ENCODE assay signal across 13 cellular contexts in genomic region chr2:47313141-47313691, GRCh38. TPM values are rescaled to one million over a fixed set of nuclear protein-coding genes. Genes with fewer than 3 reads are reported as not detected.
DNase-seq lines count a peak whose midpoint lies in the region; ATAC-seq, FAIRE-seq and TF ChIP-seq lines count a peak whose summit lies in the region.
"Had no signal": no experiment of that assay in that cellular context is flagged by ENCODE, and none has a peak within 500 bp of the region (broad histone marks: within the 10 kb centered on the region; RNA-seq: fewer than 3 reads in every experiment).

No MANE protein-coding gene starts in this region.

- no peak overlapping the region for H2AK5ac ChIP-seq in neuronal stem cell (ENCODE audit: low read depth, low read length)

- peak overlapping the region; percentile 40 for H3K4me2 ChIP-seq in A549
- H3K4me2 ChIP-seq in neuronal stem cell (ENCODE audit: insufficient read depth, low read length, poor library complexity, severe bottlenecking) = no peak overlapping the region

- H3K27me3 Mint-ChIP-seq in T-cell = peaks cover 0 to 4% of the 10 kb centered on the region in 2 donors

- TF ChIP-seq CTCF in A549 (IDR thresholded peaks at IDR 0.05) = no peak
- TF ChIP-seq CTCF in body of pancreas (IDR thresholded peaks at IDR 0.05) = no peak
- no peak for TF ChIP-seq CTCF in lower lobe of right lung (IDR thresholded peaks at IDR 0.05)
- TF ChIP-seq CTCF in coronary artery (IDR thresholded peaks at IDR 0.05) = no peak

- peak; percentile 43 to 48; a peak in 4 of 5 replicates for TF ChIP-seq RAD21 in A549 (conservative IDR thresholded peaks at IDR 0.05 in 1 of 2, IDR thresholded peaks at IDR 0.05 in 1 of 2)

- no peak overlapping the region for H2BK15ac ChIP-seq in neuronal stem cell (ENCODE audit: low read length)

- no peaks in the 10 kb centered on the region for H3K36me3 ChIP-seq in body of pancreas (replicated peaks in 1 of 2; ENCODE audit: insufficient read depth in 1 of 2, low read depth in 2 of 2)
- no peaks in the 10 kb centered on the region for H3K36me3 ChIP-seq in lower lobe of right lung
- H3K36me3 ChIP-seq in neuronal stem cell (replicated peaks in 1 of 2; ENCODE audit: control insufficient read depth in 2 of 2, insufficient read depth in 2 of 2, low read length in 2 of 2) = no peaks in the 10 kb centered on the region

- H3K23ac ChIP-seq in neuronal stem cell (ENCODE audit: low read depth, low read length, poor library complexity) = no peak overlapping the region

- H3K14ac ChIP-seq in neuronal stem cell (ENCODE audit: low read length) = no peak overlapping the region

- peak; percentile 76 to 78 for DNase-seq in A549 (ENCODE audit: low read depth in 1 of 2, low spot score in 1 of 2)
- peak; percentile 45 for DNase-seq in HuH-7.5 (ENCODE audit: low spot score)
- peak in 3 of 4 donors; percentile 36 to 60 (median 43) for DNase-seq in body of pancreas
- DNase-seq in lower lobe of right lung = peak; percentile 35
- no peak for DNase-seq in T-cell
- no peak for DNase-seq in T-helper 1 cell
- DNase-seq in coronary artery (ENCODE audit: low spot score) = no peak
- DNase-seq in neuronal stem cell (ENCODE audit: low spot score) = no peak
- DNase-seq: activated CD4-positive, alpha-beta T cell treated with anti-CD3 and anti-CD28 coated beads for 48 hours; activated naive CD4-positive, alpha-beta T cell treated with anti-CD3 and anti-CD28 coated beads for 36 hours; NCI-H187 treated with DMSO at 0.1 percent for 48 hours; Right ventricle myocardium superior had no signal

- H3K27ac ChIP-seq in A549 (peak overlapping the region; percentile 78 to 83), body of pancreas (peak overlapping the region in 2 of 4 donors; percentile 2 to 76), lower lobe of right lung (no peak overlapping the region), coronary artery (no peak overlapping the region), neuronal stem cell (replicated peaks; ENCODE audit: low read length) (no peak overlapping the region)

- no peaks in the 10 kb centered on the region for H3K36me3 Mint-ChIP-seq in T-cell

- H3K9me3 Mint-ChIP-seq in T-cell = no peaks in the 10 kb centered on the region
- H3K9me3 Mint-ChIP-seq: activated naive CD4-positive, alpha-beta T cell treated with anti-CD3 and anti-CD28 coated beads for 36 hours; neural crest cell had no signal

- WGBS in A549 (ENCODE audit: missing lambda C conversion rate) = 11% methylated on average over 6 of the region's 6 CpGs
- 38 to 47% methylated on average over 6 of the region's 6 CpGs for WGBS in body of pancreas, 2 donors
- no CpG with 5 or more reads among the region's 6 CpGs for WGBS in neuronal stem cell (ENCODE audit: extremely low coverage in 2 of 2, insufficient read length in 2 of 2, insufficient replicate concordance in 1 of 2), 2 donors

- no peak overlapping the region for H3K27ac Mint-ChIP-seq in T-cell
- H3K27ac Mint-ChIP-seq: activated naive CD4-positive, alpha-beta T cell treated with anti-CD3 and anti-CD28 coated beads for 36 hours had no signal

- TF ChIP-seq EP300 in A549 (IDR thresholded peaks at IDR 0.05) = no peak

- H3K9me3 ChIP-seq in A549 (no peaks in the 10 kb centered on the region), body of pancreas (no peaks in the 10 kb centered on the region), lower lobe of right lung (no peaks in the 10 kb centered on the region), neuronal stem cell (replicated peaks in 1 of 2; ENCODE audit: control insufficient read depth in 2 of 2, insufficient read depth in 1 of 2, low read depth in 1 of 2, low read length in 2 of 2) (no peaks in the 10 kb centered on the region)

- intact Hi-C loops in body of pancreas (cut with DNase I) = no loop called here
- intact Hi-C loops in lower lobe of right lung (cut with DNase I) = no loop called here

- CTCF ChIA-PET in A549 (lab: Yijun Ruan, JAX) (interaction anchor here (0.6 to 9.8 kb wide), 14 partner anchors 8 to 299 kb away, joined by 3 to 113 read pairs (median 4); no protein-coding TSS in a partner anchor), T-cell (lab: Charles Lee) (interaction anchor here in 1 of 2 donors (0.5 kb wide), 1 partner anchor 10 kb away, joined by 3 read pairs; no protein-coding TSS in a partner anchor)

- POLR2A ChIA-PET in A549 (lab: Yijun Ruan, JAX) = interaction anchor here (1.0 to 1.1 kb wide), 2 partner anchors 139 to 143 kb away, joined by 3 to 5 read pairs; no protein-coding TSS in a partner anchor
- POLR2A ChIA-PET in T-cell (lab: Charles Lee) = no interaction called here

- H3K4me3 ChIP-seq in A549 (no peak overlapping the region), body of pancreas (no peak overlapping the region), lower lobe of right lung (no peak overlapping the region), coronary artery (no peak overlapping the region), neuronal stem cell (ENCODE audit: low read length in 2 of 2) (no peak overlapping the region)

- H3K18ac ChIP-seq in neuronal stem cell (ENCODE audit: low read length) = no peak overlapping the region

- no peak overlapping the region for H3K4me3 Mint-ChIP-seq in T-cell
- H3K4me3 Mint-ChIP-seq: activated naive CD4-positive, alpha-beta T cell treated with anti-CD3 and anti-CD28 coated beads for 36 hours; neural crest cell had no signal

- no peaks in the 10 kb centered on the region for H3K79me1 ChIP-seq in neuronal stem cell (ENCODE audit: low read depth, low read length)

- peaks cover 0 to 10% (median 0%) of the 10 kb centered on the region in 3 donors for H3K4me1 Mint-ChIP-seq in T-cell

- H4K91ac ChIP-seq in neuronal stem cell (ENCODE audit: low read depth, low read length, poor library complexity) = no peak overlapping the region

- H3K4me1 ChIP-seq in A549 (peaks cover 52% of the 10 kb centered on the region), body of pancreas (peaks cover 27% of the 10 kb centered on the region), lower lobe of right lung (peaks cover 18% of the 10 kb centered on the region), neuronal stem cell (ENCODE audit: control insufficient read depth in 2 of 2, insufficient read depth in 1 of 2, low read depth in 1 of 2, low read length in 2 of 2) (peaks cover 20% of the 10 kb centered on the region in 2 donors)

- no peaks in the 10 kb centered on the region for H3K27me3 ChIP-seq in body of pancreas
- no peaks in the 10 kb centered on the region for H3K27me3 ChIP-seq in lower lobe of right lung (ENCODE audit: low read depth)
- H3K27me3 ChIP-seq in neuronal stem cell (ENCODE audit: control insufficient read depth in 3 of 3, insufficient read depth in 3 of 3, low read depth in 1 of 3, low read length in 3 of 3) = no peaks in the 10 kb centered on the region

- no peak overlapping the region for H2BK12ac ChIP-seq in neuronal stem cell (ENCODE audit: low read length)

- H3K9ac ChIP-seq in neuronal stem cell (ENCODE audit: low read depth, low read length, poor library complexity) = no peak overlapping the region

- TF ChIP-seq POLR2A in A549 (IDR thresholded peaks at IDR 0.05; ENCODE audit: low read length) = no peak
- no peak for TF ChIP-seq POLR2A in body of pancreas (IDR thresholded peaks at IDR 0.05)

- no peak overlapping the region for H2AFZ ChIP-seq in neuronal stem cell (ENCODE audit: low read length)

- no peak for FAIRE-seq in A549 (lab: Jason Lieb, UNC)

- no peak overlapping the region for H2BK5ac ChIP-seq in neuronal stem cell (ENCODE audit: low read length)

- no peak overlapping the region for H2BK120ac ChIP-seq in neuronal stem cell (ENCODE audit: low read depth, low read length)

- no peak overlapping the region for H3K4ac ChIP-seq in neuronal stem cell (ENCODE audit: low read length)

- ATAC-seq in A549 (peak; percentile 57), body of pancreas (no peak), lower lobe of right lung (peak; percentile 67 to 83), T-cell (replicated peaks in 1 of 4) (no peak)

- H4K8ac ChIP-seq in neuronal stem cell (ENCODE audit: low read depth, low read length) = no peak overlapping the region

TF ChIP-seq in A549, 52 proteins besides CTCF, POLR2A, EP300 and RAD21:
- TF ChIP-seq EHF (CRISPR knock-in tag; IDR thresholded peaks at IDR 0.05) = no peak
- TF ChIP-seq E2F6 (IDR thresholded peaks at IDR 0.05; ENCODE audit: borderline replicate concordance, low read depth) = no peak
- TF ChIP-seq JUNB (IDR thresholded peaks at IDR 0.05) = peak; percentile 47
- no peak for TF ChIP-seq CHD4 (IDR thresholded peaks at IDR 0.05; ENCODE audit: borderline replicate concordance)
- TF ChIP-seq MYC (IDR thresholded peaks at IDR 0.05; ENCODE audit: borderline replicate concordance, low read length) = no peak
- no peak for TF ChIP-seq HOXB13 (CRISPR knock-in tag; IDR thresholded peaks at IDR 0.05; ENCODE audit: low read depth)
- peak; percentile 61; the same call in 1 of the 2 replicates for TF ChIP-seq FOSL2 (IDR thresholded peaks at IDR 0.05)
- TF ChIP-seq FOSL2 (CRISPR knock-in tag; IDR thresholded peaks at IDR 0.05) = peak; percentile 90
- peak; percentile 42; the same call in 2 of the 3 replicates for TF ChIP-seq SMC3 (IDR thresholded peaks at IDR 0.05)

RNA-seq across cellular contexts. Expression of gene EPCAM, which starts 55.9 kb away (rescaled TPM):
- 10.6 and 15.6 TPM in 2 replicates for polyA plus RNA-seq in A549 (2011; rRNA removed)
- polyA plus RNA-seq in A549 (2012; cell fraction: cytosol; rRNA removed) = 1.9 and 2.0 TPM in 2 replicates
- 1.4 and 1.5 TPM in 2 replicates for polyA plus RNA-seq in A549 (2012; cell fraction: nucleus; rRNA removed)
- 4.1 to 5.4 TPM (median 4.8 TPM) in 3 replicates for polyA plus RNA-seq in A549 (2017; fragmentation: RNase III; extraction: RNeasy Plus Mini Kit Qiagen cat#74134 plus additional on column Dnase treatment)
- polyA minus RNA-seq in A549 (2011; rRNA and poly(A)+ RNA removed) = 2.3 and 3.0 TPM in 2 replicates
- 10 to 100 TPM; 74.8 to 87.7 TPM for total RNA-seq in body of pancreas
- total RNA-seq in lower lobe of right lung = 104 TPM
- 1 to 10 TPM in 2 of 5 donors, under 1 TPM in 1, not detected in 2; 0.39 to 1.7 (median 1.6) TPM for total RNA-seq in T-cell
- 1.4 TPM for polyA plus RNA-seq in neuronal stem cell (2013, experiment 1 of 2)
- polyA plus RNA-seq in neuronal stem cell (2013, experiment 2 of 2) = 1.5 TPM
- total RNA-seq: Right ventricle myocardium superior had no signal

Comparison
In these comparisons a context has a peak if more than half of its experiments do, and no peak if none do; other contexts are left out.
1. ATAC-seq: peak in A549 (2 of 2) and lower lobe of right lung (2 of 2); none in body of pancreas (single experiment) and T-cell (0 of 4).
2. DNase-seq: peak in A549 (2 of 2), HuH-7.5 (single experiment), body of pancreas (3 of 4) and lower lobe of right lung (single experiment); none in T-cell (0 of 34), T-helper 1 cell (0 of 5), coronary artery (single experiment) and neuronal stem cell (single experiment).
3. H3K27ac ChIP-seq: peak in A549 (2 of 2); none in lower lobe of right lung (single experiment), coronary artery (0 of 2) and neuronal stem cell (single experiment).
4. RNA of gene EPCAM, which starts 55.9 kb away (total RNA-seq): 104 TPM in lower lobe of right lung (single experiment) and 74.8 to 87.7 TPM in body of pancreas; 0.39 to 1.7 TPM in T-cell; every median in the first group is over 10 times any median in the second.